20 cellular contexts compared by ENCODE assay signal in the genomic region with DNA sequence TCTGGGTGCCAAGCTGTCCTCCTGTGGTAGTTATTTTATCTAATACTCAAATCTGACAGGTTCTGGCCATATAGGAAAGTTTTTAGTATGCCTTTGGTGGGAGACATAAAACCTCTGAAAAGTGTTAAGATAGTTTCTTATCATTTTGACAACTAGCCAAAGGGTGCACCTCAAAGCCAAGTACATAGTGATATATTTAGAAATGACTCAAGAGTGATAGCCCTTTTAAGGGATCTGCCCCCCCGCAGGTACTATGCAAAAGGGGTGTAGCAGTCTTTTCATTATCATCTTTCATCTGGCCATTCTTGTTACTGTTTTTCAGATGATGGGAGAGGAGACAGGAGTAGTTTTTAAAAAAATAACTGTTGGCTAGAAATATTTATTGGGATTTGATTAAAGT. TPM values are rescaled to one million over a fixed set of nuclear protein-coding genes. Genes with fewer than 3 reads are reported as not detected.
DNase-seq lines count a peak whose midpoint lies in the region; ATAC-seq, FAIRE-seq and TF ChIP-seq lines count a peak whose summit lies in the region.
"Had no signal": no experiment of that assay in that cellular context is flagged by ENCODE, and none has a peak within 500 bp of the region (broad histone marks: within the 10 kb centered on the region; RNA-seq: fewer than 3 reads in every experiment).

No MANE protein-coding gene starts in this region.

- H3K9me3 ChIP-seq in keratinocyte (ENCODE audit: control insufficient read depth, low read depth, low read length) (no peaks in the 10 kb centered on the region), stomach (no peaks in the 10 kb centered on the region)
- H3K9me3 ChIP-seq: spleen had no signal

- H4K20me1 ChIP-seq in keratinocyte (ENCODE audit: control insufficient read depth, extremely low read depth, insufficient read depth, low read length), result peaks cover 22% of the 10 kb centered on the region

- H3K79me2 ChIP-seq in keratinocyte (ENCODE audit: control insufficient read depth, insufficient read depth, low read length), result peaks cover 98% of the 10 kb centered on the region

- H3K27ac ChIP-seq in keratinocyte (ENCODE audit: control insufficient read depth, insufficient read depth, low read length) (peak overlapping the region; percentile 22), stomach (peak overlapping the region in 4 of 5 donors; percentile 70 to 97 (median 92))
- H3K27ac ChIP-seq: 22Rv1 had no signal

- no peaks in the 10 kb centered on the region for H3K36me3 Mint-ChIP-seq in endothelial cell (ENCODE audit: low read depth, unreplicated experiment)
- H3K36me3 Mint-ChIP-seq: naive thymus-derived CD4-positive, alpha-beta T cell had no signal

- no peak overlapping the region for H3K9ac ChIP-seq in keratinocyte (ENCODE audit: control insufficient read depth, extremely low read depth, insufficient read depth, low read length)

- H3K36me3 ChIP-seq in keratinocyte (ENCODE audit: control insufficient read depth in 2 of 2, extremely low read depth in 1 of 2, insufficient read depth in 2 of 2, low read length in 2 of 2), result peaks cover 7 to 14% of the 10 kb centered on the region in 2 experiments
- no peaks in the 10 kb centered on the region for H3K36me3 ChIP-seq in stomach
- H3K36me3 ChIP-seq: spleen had no signal

- H3K4me2 ChIP-seq in keratinocyte (ENCODE audit: control insufficient read depth, extremely low read depth, insufficient read depth, low read depth, low read length), result peak overlapping the region; percentile 96

- peak; percentile 53 for DNase-seq in DMS 273 (lab: John Stamatoyannopoulos, UW; ENCODE audit: unreplicated experiment)
- no peak for DNase-seq in DMS 273 treated with DMSO at 0.1 percent for 48 hours (lab: John Stamatoyannopoulos, UW)
- DNase-seq in keratinocyte (ENCODE audit: low read depth, low spot score), result no peak
- DNase-seq in stomach, result no peak
- no peak for DNase-seq in endothelial cell (ENCODE audit: low spot score)
- DNase-seq: activated CD4-positive, alpha-beta T cell treated with anti-CD3 and anti-CD28 coated beads for 36 hours; activated T-cell treated with anti-CD3 and anti-CD28 coated beads, Interleukin-2, amount 50 U/mL, for 1 hour; CD8-positive, alpha-beta memory T cell; dorsolateral prefrontal cortex; foreskin melanocyte; islet precursor cell; naive thymus-derived CD4-positive, alpha-beta T cell; NCI-H2171; spleen; substantia nigra had no signal

- ATAC-seq in SK-N-SH treated with all-trans-retinoic acid at 6 μM for 48 hours (no peak), GM18517 (IDR thresholded peaks at IDR 0.05; ENCODE audit: unreplicated experiment) (no peak), HG03457 (IDR thresholded peaks at IDR 0.05; ENCODE audit: unreplicated experiment) (no peak)
- ATAC-seq: activated CD4-positive, alpha-beta T cell treated with anti-CD3 and anti-CD28 coated beads for 36 hours; naive thymus-derived CD4-positive, alpha-beta T cell had no signal

- no peak overlapping the region for H3K27ac Mint-ChIP-seq in endothelial cell (ENCODE audit: unreplicated experiment)
- H3K27ac Mint-ChIP-seq: activated CD4-positive, alpha-beta T cell treated with anti-CD3 and anti-CD28 coated beads for 36 hours; naive thymus-derived CD4-positive, alpha-beta T cell; T-helper 1 cell treated with Interleukin-12 subunit alpha and Interleukin-12 subunit beta and Interleukin-4 antibody, amounts not matched to agents 30 μg/mL and 1 μg/mL, for 36 hours had no signal

- dilution Hi-C loops in keratinocyte (cut with MboI; ENCODE audit: extremely low pct_ligation_motif_present, low sequenced_read_pairs), result no loop called here

- no peak for FAIRE-seq in keratinocyte (lab: Jason Lieb, UNC)

- no peak for TF ChIP-seq POLR2A in stomach (IDR thresholded peaks at IDR 0.05)

- peaks cover 3% of the 10 kb centered on the region for H3K9me1 ChIP-seq in keratinocyte (ENCODE audit: control insufficient read depth, extremely low read depth, insufficient read depth, low read length)

- intact Hi-C loops in stomach (cut with DNase I; ENCODE audit: low total_unique reads), result no loop called here

- H3K4me1 ChIP-seq in keratinocyte (ENCODE audit: control insufficient read depth, extremely low read depth, insufficient read depth, low read length) (peaks cover 40% of the 10 kb centered on the region), stomach (peaks cover 23 to 91% (median 64%) of the 10 kb centered on the region in 4 donors)

- H3K4me3 ChIP-seq in keratinocyte (ENCODE audit: control insufficient read depth in 2 of 3, extremely low read depth in 1 of 3, insufficient read depth in 2 of 3, low read depth in 1 of 3, low read length in 3 of 3), result peak overlapping the region in 1 of 3 experiments; percentile 15
- no peak overlapping the region for H3K4me3 ChIP-seq in stomach
- H3K4me3 ChIP-seq: spleen had no signal

- no peak overlapping the region for H3K4me3 Mint-ChIP-seq in endothelial cell (ENCODE audit: unreplicated experiment)
- H3K4me3 Mint-ChIP-seq: activated CD4-positive, alpha-beta T cell treated with anti-CD3 and anti-CD28 coated beads for 36 hours; CD8-positive, alpha-beta memory T cell; naive thymus-derived CD4-positive, alpha-beta T cell; T-helper 1 cell treated with Interleukin-12 subunit alpha and Interleukin-12 subunit beta and Interleukin-4 antibody, amounts not matched to agents 30 μg/mL and 1 μg/mL, for 36 hours had no signal

- H3K9me3 Mint-ChIP-seq in endothelial cell (ENCODE audit: unreplicated experiment), result no peaks in the 10 kb centered on the region
- H3K9me3 Mint-ChIP-seq: CD8-positive, alpha-beta memory T cell; naive thymus-derived CD4-positive, alpha-beta T cell; T-helper 1 cell treated with Interleukin-12 subunit alpha and Interleukin-12 subunit beta and Interleukin-4 antibody, amounts not matched to agents 30 μg/mL and 1 μg/mL, for 36 hours had no signal

- peaks cover 2% of the 10 kb centered on the region for H3K27me3 Mint-ChIP-seq in endothelial cell (ENCODE audit: unreplicated experiment)

- H3K27me3 ChIP-seq in keratinocyte (ENCODE audit: control insufficient read depth, extremely low read depth, insufficient read depth, low read length) (no peaks in the 10 kb centered on the region), stomach (no peaks in the 10 kb centered on the region)

- H2AFZ ChIP-seq in keratinocyte (ENCODE audit: control insufficient read depth, low read length), result no peak overlapping the region

- H3K4me1 Mint-ChIP-seq in endothelial cell (ENCODE audit: unreplicated experiment), result peaks cover 58% of the 10 kb centered on the region

- TF ChIP-seq CTCF in keratinocyte (optimal IDR thresholded peaks at IDR 0.05 in 1 of 3, IDR thresholded peaks at IDR 0.05 in 1 of 3, conservative IDR thresholded peaks at IDR 0.05 in 1 of 3; ENCODE audit: extremely low read depth in 1 of 3, insufficient read depth in 2 of 3, low read length in 3 of 3) (no peak), stomach (IDR thresholded peaks at IDR 0.05) (no peak), endothelial cell (IDR thresholded peaks at IDR 0.05; ENCODE audit: unreplicated experiment) (no peak)

- WGBS in stomach, 5 donors, result 8 to 46% (median 33%) methylated on average over 1 of the region's 1 CpG

- no peak for TF ChIP-seq EP300 in stomach (IDR thresholded peaks at IDR 0.05)

TF ChIP-seq in SK-N-SH treated with all-trans-retinoic acid at 6 μM for 48 hours, 23 proteins besides CTCF, POLR2A, EP300 and RAD21:
- TF ChIP-seq SNAI2 (CRISPR knock-in tag; IDR thresholded peaks at IDR 0.05) (no peak), ZFP3 (CRISPR knock-in tag; IDR thresholded peaks at IDR 0.05) (0 out of 2 replicates have a peak, but pooled peaks have one; percentile 41), PPARA (CRISPR knock-in tag; IDR thresholded peaks at IDR 0.05; ENCODE audit: borderline replicate concordance) (no peak), ISL1 (CRISPR knock-in tag; IDR thresholded peaks at IDR 0.05) (peak; percentile 71)

RNA-seq across cellular contexts. Expression of a gene that starts 4.9 kb away (rescaled TPM):
- polyA plus RNA-seq in keratinocyte (74.2 to 150 TPM (median 108 TPM) in 3 replicates), stomach (10 to 100 TPM; 10.6 to 17.3 (median 13.3) TPM)
- 155 TPM for polyA plus RNA-seq in keratinocyte (2011; ENCODE audit: low read depth)
- 50.9 and 92.7 TPM in 2 replicates for polyA plus RNA-seq in keratinocyte (2011; cell fraction: cytosol; rRNA removed)
- 274 and 308 TPM in 2 replicates for polyA plus RNA-seq in keratinocyte (2011; cell fraction: nucleus; rRNA removed)
- polyA plus RNA-seq in keratinocyte (2012; ENCODE audit: low replicate concordance), result 82.5 and 87.2 TPM in 2 replicates
- polyA minus RNA-seq in keratinocyte, result 123 to 447 TPM (median 330 TPM) in 3 replicates
- 83.3 TPM for polyA minus RNA-seq in keratinocyte (2011; cell fraction: cytosol; rRNA and poly(A)+ RNA removed)
- polyA minus RNA-seq in keratinocyte (2011; cell fraction: nucleus; rRNA and poly(A)+ RNA removed), result 519 and 1,062 TPM in 2 replicates
- total RNA-seq in stomach (100 to 1,000 TPM in 2 of 5 donors, 10 to 100 TPM in 3; 13.0 to 149 (median 83.3) TPM), endothelial cell (ENCODE audit: unreplicated experiment) (47.8 TPM)
